In the genomic region with DNA sequence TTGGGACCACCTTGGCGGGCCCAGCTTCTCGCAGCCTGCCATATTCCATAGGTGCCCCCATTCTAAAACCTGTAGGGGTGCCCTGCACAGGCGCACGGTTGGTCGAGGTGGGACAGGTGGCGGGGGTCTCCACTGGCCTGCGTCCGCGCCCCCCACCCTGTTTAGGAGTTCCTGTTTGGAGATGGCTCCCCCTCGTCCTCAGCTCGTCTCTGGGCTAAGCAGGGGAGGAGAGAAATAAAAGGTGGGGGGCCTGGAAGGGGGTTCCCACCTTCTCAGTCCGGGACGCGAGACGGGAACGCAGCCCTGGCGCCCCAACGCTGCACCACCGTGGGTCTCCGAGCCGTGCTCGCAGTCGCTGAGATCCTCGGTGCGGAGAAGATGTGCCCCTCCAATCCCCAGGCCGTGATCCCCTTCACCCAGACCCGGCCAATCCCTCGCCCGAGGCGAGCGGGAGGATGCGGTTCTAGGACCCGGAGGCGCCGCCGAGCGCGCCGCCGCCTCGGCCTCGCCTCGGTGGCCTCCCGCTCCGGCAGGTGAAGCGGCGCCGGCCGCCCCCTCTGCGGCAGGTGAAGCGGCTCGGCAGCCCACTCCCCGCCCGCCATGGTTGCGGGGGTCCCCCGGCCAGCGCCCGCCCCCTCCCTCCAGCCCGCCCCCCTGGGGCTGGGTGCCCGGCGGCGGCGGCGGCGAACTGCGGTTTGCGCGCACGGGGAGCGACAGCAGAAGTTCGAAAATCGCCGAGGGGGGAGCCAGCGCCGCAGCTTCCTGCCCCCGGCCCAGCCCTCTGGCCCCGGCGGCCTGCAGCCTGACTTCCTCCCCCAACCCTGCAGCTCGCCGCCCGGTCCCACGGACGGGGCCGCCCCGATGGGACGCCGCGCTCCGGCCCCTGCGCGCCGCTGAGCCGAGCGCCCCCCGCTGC, we compare ENCODE assay signal across 8 cellular contexts. TPM values are rescaled to one million over a fixed set of nuclear protein-coding genes. Genes with fewer than 3 reads are reported as not detected.
DNase-seq lines count a peak whose midpoint lies in the region; ATAC-seq and TF ChIP-seq lines count a peak whose summit lies in the region.

Gene FMNL1, plus strand, starts transcription at position 805 of the 916 bp plus-strand sequence. CDS start 240 bp downstream, outside the sequence.

- TF ChIP-seq POLR2A in gastroesophageal sphincter (IDR thresholded peaks at IDR 0.05): peak; percentile 5 to 25

- 0% methylated on average over 1 of the region's 95 CpGs; no CpG with 5 or more reads in 1 of the 2 donors for WGBS in gastroesophageal sphincter (ENCODE audit: low coverage in 1 of 2), 2 donors

- H3K27me3 ChIP-seq in gastroesophageal sphincter: peaks cover 43% of the 10 kb centered on the region

- H3K36me3 ChIP-seq in gastroesophageal sphincter: no peaks in the 10 kb centered on the region

- H3K27ac ChIP-seq in gastroesophageal sphincter: peak within 1 kb of the TSS in 3 of 4 donors; percentile 73 to 83 (median 78)

- peaks cover 0 to 39% (median 6%) of the 10 kb centered on the region in 3 donors for H3K4me1 ChIP-seq in gastroesophageal sphincter

- ATAC-seq in gastroesophageal sphincter: peak; percentile 29
- no peak for ATAC-seq in omental fat pad (ENCODE audit: low FRiP score)
- ATAC-seq in GM19035 (IDR thresholded peaks at IDR 0.05; ENCODE audit: unreplicated experiment): no peak
- ATAC-seq in HG03135 (IDR thresholded peaks at IDR 0.05; ENCODE audit: unreplicated experiment): no peak

- peak within 1 kb of the TSS; percentile 39 to 69 for H3K4me3 ChIP-seq in gastroesophageal sphincter

- TF ChIP-seq EP300 in gastroesophageal sphincter (IDR thresholded peaks at IDR 0.05): no peak

- no peaks in the 10 kb centered on the region for H3K9me3 ChIP-seq in gastroesophageal sphincter

- TF ChIP-seq CTCF in gastroesophageal sphincter (IDR thresholded peaks at IDR 0.05) (no peak), omental fat pad (IDR thresholded peaks at IDR 0.05) (no peak)

- peak; percentile 8 for DNase-seq in NCI-H2171 treated with DMSO at 0.1 percent for 48 hours (lab: John Stamatoyannopoulos, UW)
- DNase-seq in NCI-H2171 (lab: John Stamatoyannopoulos, UW): no peak
- DNase-seq in NCI-H69 (lab: John Stamatoyannopoulos, UW): peak; percentile 65
- peak; percentile 37 to 54 for DNase-seq in activated T-helper 1 cell treated with anti-CD3 and anti-CD28 coated beads, Interleukin-2, amount 50 U/mL, for 16 hours (ENCODE audit: low read depth in 1 of 2, low spot score in 1 of 2)
- DNase-seq in omental fat pad (ENCODE audit: low spot score): no peak

RNA-seq across cellular contexts. Expression of gene FMNL1, which starts in this region (rescaled TPM):
- total RNA-seq in gastroesophageal sphincter: 10 to 100 TPM; 12.0 to 21.9 (median 14.9) TPM
- 10 to 100 TPM; 19.7 to 56.4 (median 38.8) TPM for total RNA-seq in omental fat pad

Comparison
In these comparisons a context has a peak if more than half of its experiments do, and no peak if none do; other contexts are left out.
1. DNase-seq: peak in NCI-H2171 treated with DMSO at 0.1 percent for 48 hours (single experiment), NCI-H69 (single experiment) and activated T-helper 1 cell treated with anti-CD3 and anti-CD28 coated beads, Interleukin-2, amount 50 U/mL, for 16 hours (2 of 2); none in NCI-H2171 (single experiment) and omental fat pad (single experiment).